In genomic region chr1:46198026-46198826, GRCh38 we compare ENCODE assay signal across 8 cellular contexts. TPM values are rescaled to one million over a fixed set of nuclear protein-coding genes. Genes with fewer than 3 reads are reported as not detected.
A peak's percentile ranks its signal among the peaks of the same experiment; 100 is the strongest.
DNase-seq lines count a peak whose midpoint lies in the region; ATAC-seq and TF ChIP-seq lines count a peak whose summit lies in the region.

Gene POMGNT1 (minus strand): TSS chr1:46198434. CDS start chr1:46197821, 613 bp downstream.

- H3K4me1 ChIP-seq in KMS-11 (ENCODE audit: low read depth, poor library complexity, severe bottlenecking) (peaks cover 8% of the 10 kb centered on the region), heart right ventricle (peaks cover 16 to 52% (median 42%) of the 10 kb centered on the region in 9 donors), psoas muscle (peaks cover 27% of the 10 kb centered on the region), urinary bladder (ENCODE audit: insufficient read depth) (peaks cover 2% of the 10 kb centered on the region)

- CTCF ChIA-PET in T-cell (lab: Charles Lee) = interaction anchor here (0.5 to 0.6 kb wide), 2 partner anchors 25 to 39 kb away, joined by 3 to 4 read pairs; no protein-coding TSS in a partner anchor

- peak within 1 kb of the TSS; percentile 75 to 84 (median 82) for H3K4me3 Mint-ChIP-seq in T-cell

- POLR2A ChIA-PET in T-cell (lab: Charles Lee) = interaction anchor here in 1 of 2 donors (0.5 to 0.6 kb wide), 2 partner anchors 49 to 77 kb away, joined by 6 to 13 read pairs; partner anchors contain the start of gene RAD54L

- H4K20me1 ChIP-seq in KMS-11 (ENCODE audit: insufficient read depth) = no peaks in the 10 kb centered on the region

- peak within 1 kb of the TSS; percentile 85 for H3K4me2 ChIP-seq in KMS-11

- H3K79me2 ChIP-seq in KMS-11 (ENCODE audit: insufficient read depth, low read depth) = no peaks in the 10 kb centered on the region

- WGBS in adipose tissue, 3 donors = 0 to 1% (median 0%) methylated on average over 42 to 66 of the region's 67 CpGs
- WGBS in heart right ventricle, 2 donors = 0% methylated on average over 47 to 67 of the region's 67 CpGs
- 0 to 1% (median 0%) methylated on average over 40 to 67 of the region's 67 CpGs for WGBS in psoas muscle, 3 donors
- WGBS in urinary bladder = under 1% methylated on average over 67 of the region's 67 CpGs

- ATAC-seq in GM21619 (IDR thresholded peaks at IDR 0.05; ENCODE audit: unreplicated experiment) (peak; percentile 89), T-cell (replicated peaks in 1 of 4) (peak; percentile 95 to 97 (median 96)), heart right ventricle (peak; percentile 72 to 94 (median 80)), psoas muscle (peak; percentile 89 to 91 (median 90))

- peak within 1 kb of the TSS; percentile 70 to 86 for H3K27ac Mint-ChIP-seq in T-cell

- H3K27ac ChIP-seq in KMS-11 (no peak within 1 kb of the TSS; the same call in 1 of the 2 replicates), adipose tissue (ENCODE audit: low read depth, low read length) (no peak within 1 kb of the TSS), heart right ventricle (peak within 1 kb of the TSS in 9 of 10 donors; percentile 84 to 91 (median 89)), psoas muscle (peak within 1 kb of the TSS; percentile 90), urinary bladder (ENCODE audit: low read depth) (peak within 1 kb of the TSS; percentile 25)

- no peaks in the 10 kb centered on the region for H3K9me3 Mint-ChIP-seq in T-cell

- H3K27me3 Mint-ChIP-seq in T-cell = peaks cover 0 to 3% of the 10 kb centered on the region in 2 donors

- peak within 1 kb of the TSS; percentile 99 for H2AFZ ChIP-seq in KMS-11 (ENCODE audit: low read depth)

- peaks cover 22% of the 10 kb centered on the region for H3K36me3 Mint-ChIP-seq in T-cell

- TF ChIP-seq CTCF in KMS-11 (conservative IDR thresholded peaks at IDR 0.05; ENCODE audit: low read depth, low read length) = peak; percentile 15; the same call in 1 of the 2 replicates
- TF ChIP-seq CTCF in heart right ventricle (IDR thresholded peaks at IDR 0.05) = peak in 4 of 9 donors; percentile 33 to 48 (median 40)
- no peak for TF ChIP-seq CTCF in psoas muscle (IDR thresholded peaks at IDR 0.05)

- intact Hi-C loops in heart right ventricle (cut with DNase I) (no loop called here), psoas muscle (cut with DNase I) (no loop called here)

- H3K27me3 ChIP-seq in KMS-11 (ENCODE audit: insufficient read depth, low read depth) (no peaks in the 10 kb centered on the region), heart right ventricle (no peaks in the 10 kb centered on the region), psoas muscle (ENCODE audit: insufficient read depth in 3 of 3, low read length in 2 of 3) (no peaks in the 10 kb centered on the region)

- peak; percentile 74 for DNase-seq in EL
- DNase-seq in T-cell = peak; percentile 34 to 80 (median 71)
- peak; percentile 51 to 79 for DNase-seq in heart right ventricle
- DNase-seq in psoas muscle = peak; percentile 78 to 83

- no peak within 1 kb of the TSS for H3K4me3 ChIP-seq in KMS-11 (IDR thresholded peaks at IDR 0.05; ENCODE audit: insufficient read depth, low read depth, low read length)
- H3K4me3 ChIP-seq in heart right ventricle = peak within 1 kb of the TSS; percentile 62 to 95 (median 77)
- H3K4me3 ChIP-seq in psoas muscle = peak within 1 kb of the TSS; percentile 98
- peak within 1 kb of the TSS; percentile 60 for H3K4me3 ChIP-seq in urinary bladder (ENCODE audit: low read depth, low read length)

- no peaks in the 10 kb centered on the region for H3K36me3 ChIP-seq in KMS-11 (ENCODE audit: insufficient read depth)
- peaks cover 0 to 39% (median 7%) of the 10 kb centered on the region in 9 donors for H3K36me3 ChIP-seq in heart right ventricle
- H3K36me3 ChIP-seq in psoas muscle (ENCODE audit: insufficient read depth in 1 of 2, low read depth in 1 of 2) = peaks cover 0 to 46% of the 10 kb centered on the region in 2 donors
- no peaks in the 10 kb centered on the region for H3K36me3 ChIP-seq in urinary bladder (ENCODE audit: insufficient read depth)

- no peaks in the 10 kb centered on the region for H3K9me3 ChIP-seq in heart right ventricle
- no peaks in the 10 kb centered on the region for H3K9me3 ChIP-seq in psoas muscle

- peaks cover 25 to 30% (median 26%) of the 10 kb centered on the region in 3 donors for H3K4me1 Mint-ChIP-seq in T-cell

- peak within 1 kb of the TSS; percentile 69 for H3K9ac ChIP-seq in KMS-11

RNA-seq across cellular contexts. Expression of gene POMGNT1, which starts in this region (rescaled TPM):
- total RNA-seq in T-cell (10 to 100 TPM; 38.0 to 49.6 (median 42.2) TPM), heart right ventricle (100 to 1,000 TPM; 125 to 164 (median 147) TPM), psoas muscle (100 to 1,000 TPM in 1 of 4 donors, 10 to 100 TPM in 3; 73.5 to 100 (median 87.6) TPM), urinary bladder (20.0 TPM)
- polyA plus RNA-seq in adipose tissue (10 to 100 TPM; 23.8 to 39.3 (median 24.2) TPM), heart right ventricle (100 to 1,000 TPM in 1 of 2 donors, 10 to 100 TPM in 1; 74.3 to 132 TPM), psoas muscle (10 to 100 TPM; 63.1 to 89.5 (median 81.1) TPM), urinary bladder (41.0 TPM)

Comparison
In these comparisons a context has a peak if more than half of its experiments do, and no peak if none do; other contexts are left out.
1. H3K27ac ChIP-seq: peak in heart right ventricle (9 of 10), psoas muscle (single experiment) and urinary bladder (single experiment); none in KMS-11 (single experiment) and adipose tissue (single experiment).
2. Peak in every context shown above with its lines, with median percentiles within 50 percentile points of each other: DNase-seq and ATAC-seq.